ENCODE assay signal across 8 cellular contexts in genomic region chr6:52575490-52575868, GRCh38. TPM values are rescaled to one million over a fixed set of nuclear protein-coding genes. Genes with fewer than 3 reads are reported as not detected.
DNase-seq lines count a peak whose midpoint lies in the region; ATAC-seq and TF ChIP-seq lines count a peak whose summit lies in the region.

No MANE protein-coding gene starts in this region.

- H3K4me1 ChIP-seq in left lung (peaks cover 29 to 54% of the 10 kb centered on the region in 2 donors), tibial nerve (peaks cover 0 to 67% (median 38%) of the 10 kb centered on the region in 4 donors)

- no peak for TF ChIP-seq POLR2A in tibial nerve (IDR thresholded peaks at IDR 0.05)

- H3K27ac ChIP-seq in left lung = peak overlapping the region; percentile 43 to 87
- H3K27ac ChIP-seq in tibial nerve = peak overlapping the region; percentile 58 to 99 (median 89)

- no peak for DNase-seq in activated T-cell treated with anti-CD3 and anti-CD28 coated beads, Interleukin-2, amount 50 U/mL, for 4 hours
- DNase-seq in activated T-cell treated with anti-CD3 and anti-CD28 coated beads, Interleukin-2, amount 50 U/mL, for 48 hours = no peak
- peak; percentile 42 for DNase-seq in amniotic epithelial cell (ENCODE audit: low read depth)
- DNase-seq in left lung = no peak
- no peak for DNase-seq in tibial nerve (ENCODE audit: low spot score in 2 of 2)
- no peak for DNase-seq in iPS-NIHi11 (ENCODE audit: low spot score)

- H3K9me3 ChIP-seq in left lung (no peaks in the 10 kb centered on the region), tibial nerve (no peaks in the 10 kb centered on the region)

- no peaks in the 10 kb centered on the region for H3K27me3 ChIP-seq in left lung
- no peaks in the 10 kb centered on the region for H3K27me3 ChIP-seq in tibial nerve

- no peaks in the 10 kb centered on the region for H3K9me3 Mint-ChIP-seq in activated T-cell treated with anti-CD3 and anti-CD28 coated beads, Interleukin-2, amount 50 U/mL, for 4 hours

- H3K36me3 ChIP-seq in left lung (no peaks in the 10 kb centered on the region), tibial nerve (peaks cover 0 to 4% (median 0%) of the 10 kb centered on the region in 3 donors)

- WGBS in tibial nerve, 2 donors = 41 to 50% methylated on average over 10 of the region's 10 CpGs

- H3K4me1 Mint-ChIP-seq in activated T-cell treated with anti-CD3 and anti-CD28 coated beads, Interleukin-2, amount 50 U/mL, for 4 hours (ENCODE audit: low read depth) = peaks cover 44% of the 10 kb centered on the region

- ATAC-seq in activated T-cell treated with anti-CD3 and anti-CD28 coated beads, Interleukin-2, amount 50 U/mL, for 4 hours = no peak
- ATAC-seq in left lung (no peak), HG02884 (IDR thresholded peaks at IDR 0.05; ENCODE audit: unreplicated experiment) (no peak), HG03442 (IDR thresholded peaks at IDR 0.05; ENCODE audit: unreplicated experiment) (no peak)

- no peaks in the 10 kb centered on the region for H3K36me3 Mint-ChIP-seq in activated T-cell treated with anti-CD3 and anti-CD28 coated beads, Interleukin-2, amount 50 U/mL, for 4 hours (ENCODE audit: insufficient read depth)

- H3K4me3 Mint-ChIP-seq in activated T-cell treated with anti-CD3 and anti-CD28 coated beads, Interleukin-2, amount 50 U/mL, for 4 hours = peak overlapping the region; percentile 82

- H3K4me3 ChIP-seq in left lung = peak overlapping the region; percentile 77 to 89
- H3K4me3 ChIP-seq in tibial nerve = peak overlapping the region; percentile 78 to 96 (median 92)

- intact Hi-C loops in left lung (cut with DNase I) = loop anchor here in 1 of 2 donors (5.0 kb wide), 1 partner anchor 73 kb away; no protein-coding TSS in a partner anchor

- TF ChIP-seq CTCF in left lung (IDR thresholded peaks at IDR 0.05) (no peak), tibial nerve (IDR thresholded peaks at IDR 0.05) (no peak)

- no peaks in the 10 kb centered on the region for H3K27me3 Mint-ChIP-seq in activated T-cell treated with anti-CD3 and anti-CD28 coated beads, Interleukin-2, amount 50 U/mL, for 4 hours (ENCODE audit: low read depth)

- TF ChIP-seq EP300 in tibial nerve (IDR thresholded peaks at IDR 0.05) = no peak

RNA-seq across cellular contexts. Expression of gene TRAM2, which starts 1.4 kb away (rescaled TPM):
- 1 to 10 TPM; 1.6 to 2.9 (median 2.4) TPM for total RNA-seq in activated T-cell treated with anti-CD3 and anti-CD28 coated beads, Interleukin-2, amount 50 U/mL, for 4 hours
- total RNA-seq in left lung (10 to 100 TPM; 30.5 to 38.4 TPM), tibial nerve (10 to 100 TPM; 21.3 to 27.5 (median 23.7) TPM)

Comparison
In these comparisons a context has a peak if more than half of its experiments do, and no peak if none do; other contexts are left out.
1. RNA of gene TRAM2, which starts 1.4 kb away (total RNA-seq): 30.5 to 38.4 TPM in left lung and 21.3 to 27.5 TPM in tibial nerve; 1.6 to 2.9 TPM in activated T-cell treated with anti-CD3 and anti-CD28 coated beads, Interleukin-2, amount 50 U/mL, for 4 hours; every median in the first group is over 4 times any median in the second.